ENCODE assay signal across 10 cellular contexts in genomic region chr6:28351087-28351486, GRCh38. TPM values are rescaled to one million over a fixed set of nuclear protein-coding genes. Genes with fewer than 3 reads are reported as not detected.
DNase-seq lines count a peak whose midpoint lies in the region; ATAC-seq and TF ChIP-seq lines count a peak whose summit lies in the region.
"Had no signal": no experiment of that assay in that cellular context is flagged by ENCODE, and none has a peak within 500 bp of the region (broad histone marks: within the 10 kb centered on the region; RNA-seq: fewer than 3 reads in every experiment).

No MANE protein-coding gene starts in this region.

- no peak for DNase-seq in activated T-cell treated with anti-CD3 and anti-CD28 coated beads, Interleukin-2, amount 50 U/mL, for 24 hours
- DNase-seq in activated T-cell treated with anti-CD3 and anti-CD28 coated beads, Interleukin-2, amount 50 U/mL, for 48 hours: no peak
- DNase-seq in WTC11 (ENCODE audit: low spot score): no peak
- no peak for DNase-seq in NCI-H1105 (lab: John Stamatoyannopoulos, UW)
- no peak for DNase-seq in AG08395 (ENCODE audit: low spot score)
- DNase-seq: caudate nucleus had no signal

- H3K27ac Mint-ChIP-seq in activated T-cell treated with anti-CD3 and anti-CD28 coated beads, Interleukin-2, amount 50 U/mL, for 24 hours: no peak overlapping the region
- H3K27ac Mint-ChIP-seq in WTC11: no peak overlapping the region; the same call in 1 of the 2 replicates

- H3K4me1 ChIP-seq in iPS-18a (ENCODE audit: control insufficient read depth, low read depth, low read length) (peaks cover 20% of the 10 kb centered on the region), stomach smooth muscle (ENCODE audit: control insufficient read depth, insufficient read depth, low read length) (peaks cover 20% of the 10 kb centered on the region)

- peaks cover 5% of the 10 kb centered on the region for H3K36me3 Mint-ChIP-seq in activated T-cell treated with anti-CD3 and anti-CD28 coated beads, Interleukin-2, amount 50 U/mL, for 24 hours (ENCODE audit: low read depth)
- peaks cover 8% of the 10 kb centered on the region for H3K36me3 Mint-ChIP-seq in WTC11

- peaks cover 11% of the 10 kb centered on the region for H3K27me3 Mint-ChIP-seq in activated T-cell treated with anti-CD3 and anti-CD28 coated beads, Interleukin-2, amount 50 U/mL, for 24 hours
- peaks cover 8% of the 10 kb centered on the region for H3K27me3 Mint-ChIP-seq in WTC11 (ENCODE audit: low read depth)

- CTCF ChIA-PET in WTC11 (lab: Charles Lee): no interaction called here

- H3K9ac ChIP-seq in iPS-18a (ENCODE audit: low read length) (no peak overlapping the region), stomach smooth muscle (ENCODE audit: low read length in 2 of 2) (peak overlapping the region in 1 of 2 donors; percentile 38)

- H3K36me3 ChIP-seq in iPS-18a (ENCODE audit: control insufficient read depth, low read depth, low read length): no peaks in the 10 kb centered on the region
- no peaks in the 10 kb centered on the region for H3K36me3 ChIP-seq in stomach smooth muscle (ENCODE audit: control insufficient read depth in 2 of 2, insufficient read depth in 2 of 2, low read length in 2 of 2)

- H3K27ac ChIP-seq in iPS-18a (ENCODE audit: low read length) (no peak overlapping the region), stomach smooth muscle (ENCODE audit: low read length) (peak overlapping the region; percentile 83)

- H3K9me3 ChIP-seq in iPS-18a (ENCODE audit: control insufficient read depth, low read depth, low read length) (no peaks in the 10 kb centered on the region), stomach smooth muscle (ENCODE audit: control insufficient read depth in 2 of 2, low read length in 2 of 2) (no peaks in the 10 kb centered on the region)

- H3K9me3 Mint-ChIP-seq in activated T-cell treated with anti-CD3 and anti-CD28 coated beads, Interleukin-2, amount 50 U/mL, for 24 hours: no peaks in the 10 kb centered on the region
- peaks cover 4% of the 10 kb centered on the region; the same call in 1 of the 2 replicates for H3K9me3 Mint-ChIP-seq in WTC11
- H3K9me3 Mint-ChIP-seq: CD14-positive monocyte had no signal

- peak overlapping the region; percentile 99 for H3K4me3 Mint-ChIP-seq in activated T-cell treated with anti-CD3 and anti-CD28 coated beads, Interleukin-2, amount 50 U/mL, for 24 hours
- H3K4me3 Mint-ChIP-seq in WTC11: peak overlapping the region; percentile 98

- H3K4me1 Mint-ChIP-seq in activated T-cell treated with anti-CD3 and anti-CD28 coated beads, Interleukin-2, amount 50 U/mL, for 24 hours (ENCODE audit: low read depth): peaks cover 37% of the 10 kb centered on the region
- H3K4me1 Mint-ChIP-seq in WTC11: peaks cover 23% of the 10 kb centered on the region

- H3K4me3 ChIP-seq in iPS-18a (ENCODE audit: low read length) (peak overlapping the region; percentile 93), stomach smooth muscle (ENCODE audit: low read length in 2 of 2) (peak overlapping the region; percentile 93 to 99)

- POLR2A ChIA-PET in WTC11 (lab: Charles Lee): no interaction called here

- H3K27me3 ChIP-seq in iPS-18a (ENCODE audit: control insufficient read depth, insufficient read depth, low read length) (no peaks in the 10 kb centered on the region), stomach smooth muscle (ENCODE audit: control insufficient read depth in 1 of 2, insufficient read depth in 2 of 2, low read length in 2 of 2) (no peaks in the 10 kb centered on the region)

- ATAC-seq in WTC11: no peak
- no peak for ATAC-seq in HG03196 (IDR thresholded peaks at IDR 0.05; ENCODE audit: unreplicated experiment)

- no peak for TF ChIP-seq CTCF in WTC11 (IDR thresholded peaks at IDR 0.05)

TF ChIP-seq in WTC11, 78 proteins besides CTCF, POLR2A, EP300 and RAD21 (continues in another document):
- TF ChIP-seq ZNF396 (CRISPR knock-in tag; IDR thresholded peaks at IDR 0.05; ENCODE audit: borderline replicate concordance) (no peak), FOXJ3 (CRISPR knock-in tag; IDR thresholded peaks at IDR 0.05; ENCODE audit: borderline replicate concordance) (no peak), NR2C2 (CRISPR knock-in tag; IDR thresholded peaks at IDR 0.05) (no peak), ZNF532 (CRISPR knock-in tag; IDR thresholded peaks at IDR 0.05; ENCODE audit: borderline replicate concordance) (no peak), FOXP4 (CRISPR knock-in tag; IDR thresholded peaks at IDR 0.05) (no peak), HMGXB4 (CRISPR knock-in tag; IDR thresholded peaks at IDR 0.05) (no peak), HMGA2 (CRISPR knock-in tag; IDR thresholded peaks at IDR 0.05) (no peak), GTF2I (CRISPR knock-in tag; conservative IDR thresholded peaks at IDR 0.05) (no peak), CREM (CRISPR knock-in tag; IDR thresholded peaks at IDR 0.05) (no peak), E2F4 (CRISPR knock-in tag; IDR thresholded peaks at IDR 0.05; ENCODE audit: borderline replicate concordance, low read depth) (no peak), TP53 (CRISPR knock-in tag; IDR thresholded peaks at IDR 0.05) (no peak), ZNF423 (CRISPR knock-in tag; IDR thresholded peaks at IDR 0.05) (no peak), ZNF138 (CRISPR knock-in tag; conservative IDR thresholded peaks at IDR 0.05) (no peak)

RNA-seq across cellular contexts. Expression of gene ZKSCAN3, which starts 1.3 kb away (rescaled TPM):
- 5.4 to 8.4 TPM (median 6.8 TPM) in 3 replicates for total RNA-seq in WTC11 (2021)

RNA-seq across cellular contexts. Expression of gene ZSCAN31, which starts 15.1 kb away (rescaled TPM):
- total RNA-seq in WTC11 (2021): 6.6 to 9.1 TPM (median 7.4 TPM) in 3 replicates

RNA-seq across cellular contexts. Expression of gene ZSCAN12, which starts 48.5 kb away (rescaled TPM):
- total RNA-seq in WTC11 (2021): 7.8 to 8.5 TPM (median 8.3 TPM) in 3 replicates
